ENCODE assay signal across 17 cellular contexts in genomic region chr1:235821361-235821981, GRCh38. TPM values are rescaled to one million over a fixed set of nuclear protein-coding genes. Genes with fewer than 3 reads are reported as not detected.
DNase-seq lines count a peak whose midpoint lies in the region; ATAC-seq and TF ChIP-seq lines count a peak whose summit lies in the region.
"Had no signal": no experiment of that assay in that cellular context is flagged by ENCODE, and none has a peak within 500 bp of the region (broad histone marks: within the 10 kb centered on the region; RNA-seq: fewer than 3 reads in every experiment).

No MANE protein-coding gene starts in this region.

- POLR2A ChIA-PET in RWPE1 (lab: Yijun Ruan, JAX; ENCODE audit: low non-redundant PET), result no interaction called here

- no peaks in the 10 kb centered on the region for H3K4me1 ChIP-seq in mucosa of descending colon (ENCODE audit: low read depth)

- H3K9me3 ChIP-seq in mucosa of descending colon, result no peaks in the 10 kb centered on the region
- H3K9me3 ChIP-seq: gastroesophageal sphincter had no signal

- intact Hi-C loops in mucosa of descending colon (cut with DNase I, micrococcal nuclease), result no loop called here

- no peak overlapping the region for H3K27ac ChIP-seq in RWPE1
- H3K27ac ChIP-seq: gastroesophageal sphincter had no signal

- H3K4me3 ChIP-seq in AG09309 (ENCODE audit: control insufficient read depth, low read depth, low read length) (no peak overlapping the region), choroid plexus epithelial cell (ENCODE audit: low read depth, low read length) (no peak overlapping the region), mucosa of descending colon (no peak overlapping the region)
- H3K4me3 ChIP-seq: gastroesophageal sphincter had no signal

- CTCF ChIA-PET in RWPE1 (lab: Yijun Ruan, JAX), result no interaction called here

- TF ChIP-seq CTCF in AG09309 (IDR thresholded peaks at IDR 0.05; ENCODE audit: control insufficient read depth, insufficient read depth, low read depth, low read length, missing control alignments) (peak; percentile 12), choroid plexus epithelial cell (conservative IDR thresholded peaks at IDR 0.05; ENCODE audit: low read depth, low read length) (no peak), mucosa of descending colon (IDR thresholded peaks at IDR 0.05) (no peak), RWPE1 (conservative IDR thresholded peaks at IDR 0.05; ENCODE audit: low read depth) (no peak)

- DNase-seq in AG09309 (ENCODE audit: low read depth), result peak; percentile 73
- peak; percentile 78 for DNase-seq in M059J (ENCODE audit: low read depth)
- peak; percentile 67 for DNase-seq in choroid plexus epithelial cell (ENCODE audit: low read depth)
- DNase-seq in mucosa of descending colon, result no peak
- DNase-seq in activated T-cell treated with anti-CD3 and anti-CD28 coated beads for 4 hours, result no peak
- DNase-seq in SW480 (ENCODE audit: low spot score), result no peak
- DNase-seq in RWPE1 (ENCODE audit: low spot score), result no peak
- DNase-seq: activated CD4-positive, alpha-beta T cell treated with anti-CD3 and anti-CD28 coated beads, Interleukin-2, amount 10 ng/mL, durations not matched to agents 24 days and 14 days; activated T-cell treated with anti-CD3 and anti-CD28 coated beads, Interleukin-2, amount 50 U/mL, for 72 hours; dermis blood vessel endothelial cell; NCI-H1694; NCI-H524 treated with DMSO at 0.1 percent for 48 hours; small intestine; stimulated activated naive CD4-positive, alpha-beta T cell treated with Interleukin-2 at 50 U/mL for 16 hours; T-helper 2 cell had no signal

- ATAC-seq in mucosa of descending colon (peak; percentile 21), HG03139 (IDR thresholded peaks at IDR 0.05; ENCODE audit: unreplicated experiment) (no peak)
- ATAC-seq: activated T-cell treated with anti-CD3 and anti-CD28 coated beads, Interleukin-2, amount 50 U/mL, for 72 hours; gastroesophageal sphincter had no signal

- H3K36me3 ChIP-seq in mucosa of descending colon (ENCODE audit: low read depth), result no peaks in the 10 kb centered on the region

RNA-seq across cellular contexts. Expression of gene LYST, which starts 45.2 kb away (rescaled TPM):
- total RNA-seq in M059J (2014; rRNA removed; shearing (Covaris generic)), result 4.8 and 12.2 TPM in 2 replicates
- 10 to 100 TPM; 24.0 to 32.3 (median 26.7) TPM for total RNA-seq in mucosa of descending colon

Comparison
In these comparisons a context has a peak if more than half of its experiments do, and no peak if none do; other contexts are left out.
1. DNase-seq: peak in AG09309 (single experiment), M059J (single experiment) and choroid plexus epithelial cell (single experiment); none in mucosa of descending colon (0 of 3), activated T-cell treated with anti-CD3 and anti-CD28 coated beads for 4 hours (single experiment), SW480 (single experiment) and RWPE1 (single experiment).